1 cellular context compared by ENCODE assay signal in the genomic region with DNA sequence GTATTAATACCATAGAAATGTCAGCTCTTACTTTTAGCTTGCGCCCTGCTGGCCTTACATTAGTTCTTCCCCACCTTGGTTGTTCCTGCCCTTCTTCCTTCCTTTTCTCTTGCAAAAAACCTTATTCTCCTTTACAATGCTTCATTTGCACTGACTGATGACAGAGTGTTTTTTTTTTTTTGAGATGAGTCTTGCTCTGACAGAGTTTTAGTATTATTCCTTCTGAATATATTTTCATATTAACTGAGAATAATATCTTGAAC.
TF ChIP-seq lines count a peak whose summit lies in the region.

No MANE protein-coding gene starts in this region.

TF ChIP-seq in WTC11, 78 proteins besides CTCF, POLR2A, EP300 and RAD21:
- TF ChIP-seq, protein P1, sequence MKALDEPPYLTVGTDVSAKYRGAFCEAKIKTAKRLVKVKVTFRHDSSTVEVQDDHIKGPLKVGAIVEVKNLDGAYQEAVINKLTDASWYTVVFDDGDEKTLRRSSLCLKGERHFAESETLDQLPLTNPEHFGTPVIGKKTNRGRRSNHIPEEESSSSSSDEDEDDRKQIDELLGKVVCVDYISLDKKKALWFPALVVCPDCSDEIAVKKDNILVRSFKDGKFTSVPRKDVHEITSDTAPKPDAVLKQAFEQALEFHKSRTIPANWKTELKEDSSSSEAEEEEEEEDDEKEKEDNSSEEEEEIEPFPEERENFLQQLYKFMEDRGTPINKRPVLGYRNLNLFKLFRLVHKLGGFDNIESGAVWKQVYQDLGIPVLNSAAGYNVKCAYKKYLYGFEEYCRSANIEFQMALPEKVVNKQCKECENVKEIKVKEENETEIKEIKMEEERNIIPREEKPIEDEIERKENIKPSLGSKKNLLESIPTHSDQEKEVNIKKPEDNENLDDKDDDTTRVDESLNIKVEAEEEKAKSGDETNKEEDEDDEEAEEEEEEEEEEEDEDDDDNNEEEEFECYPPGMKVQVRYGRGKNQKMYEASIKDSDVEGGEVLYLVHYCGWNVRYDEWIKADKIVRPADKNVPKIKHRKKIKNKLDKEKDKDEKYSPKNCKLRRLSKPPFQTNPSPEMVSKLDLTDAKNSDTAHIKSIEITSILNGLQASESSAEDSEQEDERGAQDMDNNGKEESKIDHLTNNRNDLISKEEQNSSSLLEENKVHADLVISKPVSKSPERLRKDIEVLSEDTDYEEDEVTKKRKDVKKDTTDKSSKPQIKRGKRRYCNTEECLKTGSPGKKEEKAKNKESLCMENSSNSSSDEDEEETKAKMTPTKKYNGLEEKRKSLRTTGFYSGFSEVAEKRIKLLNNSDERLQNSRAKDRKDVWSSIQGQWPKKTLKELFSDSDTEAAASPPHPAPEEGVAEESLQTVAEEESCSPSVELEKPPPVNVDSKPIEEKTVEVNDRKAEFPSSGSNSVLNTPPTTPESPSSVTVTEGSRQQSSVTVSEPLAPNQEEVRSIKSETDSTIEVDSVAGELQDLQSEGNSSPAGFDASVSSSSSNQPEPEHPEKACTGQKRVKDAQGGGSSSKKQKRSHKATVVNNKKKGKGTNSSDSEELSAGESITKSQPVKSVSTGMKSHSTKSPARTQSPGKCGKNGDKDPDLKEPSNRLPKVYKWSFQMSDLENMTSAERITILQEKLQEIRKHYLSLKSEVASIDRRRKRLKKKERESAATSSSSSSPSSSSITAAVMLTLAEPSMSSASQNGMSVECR (CRISPR knock-in tag; IDR thresholded peaks at IDR 0.05; ENCODE audit: borderline replicate concordance), result no peak
- peak; percentile 55 for TF ChIP-seq ETV6 (CRISPR knock-in tag; IDR thresholded peaks at IDR 0.05)
